Comparison of ENCODE assay signal across 20 cellular contexts in the genomic region with DNA sequence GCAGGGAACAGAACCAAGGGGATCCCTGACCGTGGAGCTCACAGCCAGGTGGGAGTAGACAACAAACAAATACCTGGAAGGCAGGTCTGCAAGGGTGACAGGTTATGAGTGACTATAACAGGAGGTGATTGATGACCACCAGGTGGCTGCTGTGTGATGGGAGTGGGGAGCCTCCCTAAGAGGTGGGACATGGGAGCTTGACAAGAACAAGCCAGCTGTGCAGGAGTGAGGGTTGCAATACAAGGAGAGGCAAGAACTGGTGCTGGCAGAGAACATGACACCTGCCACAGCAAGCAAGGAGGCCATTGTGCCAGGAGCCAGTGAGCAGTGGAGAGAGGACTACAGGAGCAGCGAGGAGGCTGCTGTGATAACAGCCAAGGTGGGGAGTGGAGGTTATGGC. TPM values are rescaled to one million over a fixed set of nuclear protein-coding genes. Genes with fewer than 3 reads are reported as not detected.
DNase-seq lines count a peak whose midpoint lies in the region; ATAC-seq and TF ChIP-seq lines count a peak whose summit lies in the region.
"Had no signal": no experiment of that assay in that cellular context is flagged by ENCODE, and none has a peak within 500 bp of the region (broad histone marks: within the 10 kb centered on the region; RNA-seq: fewer than 3 reads in every experiment).

No MANE protein-coding gene starts in this region.

- peak; percentile 25 for DNase-seq in NCI-H510A treated with DMSO at 0.1 percent for 48 hours (lab: John Stamatoyannopoulos, UW)
- no peak for DNase-seq in NCI-H510A (lab: John Stamatoyannopoulos, UW)
- DNase-seq in NAMALWA (ENCODE audit: low spot score), result peak; percentile 32
- DNase-seq in NCI-H69 (lab: John Stamatoyannopoulos, UW), result peak; percentile 76
- no peak for DNase-seq in glutamatergic neuron
- no peak for DNase-seq in NCI-H2227 (lab: John Stamatoyannopoulos, UW; ENCODE audit: unreplicated experiment)
- DNase-seq in foreskin melanocyte, result no peak
- DNase-seq: adrenal gland, cortex of kidney, EL, KBM-7, NCI-H524 treated with DMSO at 0.1 percent for 48 hours, pancreas, PC-9, T-helper 9 cell had no signal

- H3K27me3 Mint-ChIP-seq in glutamatergic neuron (ENCODE audit: unreplicated experiment), result peaks cover 8% of the 10 kb centered on the region

- peaks cover 32% of the 10 kb centered on the region for H3K4me1 Mint-ChIP-seq in glutamatergic neuron (ENCODE audit: low read depth, unreplicated experiment)

- TF ChIP-seq CTCF in glutamatergic neuron (IDR thresholded peaks at IDR 0.05; ENCODE audit: partially characterized antibody, unreplicated experiment), result no peak

- H3K36me3 Mint-ChIP-seq in glutamatergic neuron (ENCODE audit: unreplicated experiment), result no peaks in the 10 kb centered on the region

- peak overlapping the region; percentile 39 for H3K27ac Mint-ChIP-seq in glutamatergic neuron (ENCODE audit: unreplicated experiment)
- H3K27ac Mint-ChIP-seq: activated T-helper 1 cell treated with anti-CD3 and anti-CD28 coated beads, Interleukin-12 subunit alpha, Interleukin-12 subunit beta, Interleukin-2, Interleukin-4 antibody, amounts not matched to agents 30 ng/mL and 10 ng/mL and 1 ng/mL, durations not matched to agents 14 hours and 24 hours and 36 hours had no signal

- H3K4me3 Mint-ChIP-seq in glutamatergic neuron (ENCODE audit: unreplicated experiment), result no peak overlapping the region
- H3K4me3 Mint-ChIP-seq: activated T-helper 1 cell treated with anti-CD3 and anti-CD28 coated beads, Interleukin-12 subunit alpha, Interleukin-12 subunit beta, Interleukin-2, Interleukin-4 antibody, amounts not matched to agents 30 ng/mL and 10 ng/mL and 1 ng/mL, durations not matched to agents 14 hours and 24 hours and 36 hours had no signal

- no peak for ATAC-seq in GM21529 (IDR thresholded peaks at IDR 0.05; ENCODE audit: unreplicated experiment)
- ATAC-seq: pancreas, sciatic nerve had no signal

- H3K9me3 Mint-ChIP-seq in glutamatergic neuron (ENCODE audit: unreplicated experiment), result peaks cover 5% of the 10 kb centered on the region
- H3K9me3 Mint-ChIP-seq: activated T-helper 1 cell treated with anti-CD3 and anti-CD28 coated beads, Interleukin-12 subunit alpha, Interleukin-12 subunit beta, Interleukin-2, Interleukin-4 antibody, amounts not matched to agents 30 ng/mL and 10 ng/mL and 1 ng/mL, durations not matched to agents 14 hours and 24 hours and 36 hours had no signal

RNA-seq across cellular contexts. Expression of a gene that starts 20.5 kb away (rescaled TPM):
- total RNA-seq in glutamatergic neuron (ENCODE audit: unreplicated experiment), result 61.1 TPM
- total RNA-seq: SJSA1 had no signal

RNA-seq across cellular contexts. Expression of a gene that starts 38.4 kb away (rescaled TPM):
- 7.3 TPM for total RNA-seq in glutamatergic neuron (ENCODE audit: unreplicated experiment)
- total RNA-seq: breast epithelium had no signal

RNA-seq across cellular contexts. Expression of a gene that starts 53.5 kb away (rescaled TPM):
- total RNA-seq in glutamatergic neuron (ENCODE audit: unreplicated experiment), result 2.7 TPM
- total RNA-seq: activated T-helper 1 cell treated with anti-CD3 and anti-CD28 coated beads, Interleukin-12 subunit alpha, Interleukin-12 subunit beta, Interleukin-2, Interleukin-4 antibody, amounts not matched to agents 30 ng/mL and 10 ng/mL and 1 ng/mL, durations not matched to agents 14 hours and 24 hours and 36 hours had no signal

Comparison
In these comparisons a context has a peak if more than half of its experiments do, and no peak if none do; other contexts are left out.
1. DNase-seq: peak in NCI-H510A treated with DMSO at 0.1 percent for 48 hours (single experiment), NAMALWA (single experiment) and NCI-H69 (single experiment); none in NCI-H510A (single experiment), glutamatergic neuron (single experiment), NCI-H2227 (single experiment) and foreskin melanocyte (single experiment).